Comparison of ENCODE assay signal across 20 cellular contexts in the genomic region with DNA sequence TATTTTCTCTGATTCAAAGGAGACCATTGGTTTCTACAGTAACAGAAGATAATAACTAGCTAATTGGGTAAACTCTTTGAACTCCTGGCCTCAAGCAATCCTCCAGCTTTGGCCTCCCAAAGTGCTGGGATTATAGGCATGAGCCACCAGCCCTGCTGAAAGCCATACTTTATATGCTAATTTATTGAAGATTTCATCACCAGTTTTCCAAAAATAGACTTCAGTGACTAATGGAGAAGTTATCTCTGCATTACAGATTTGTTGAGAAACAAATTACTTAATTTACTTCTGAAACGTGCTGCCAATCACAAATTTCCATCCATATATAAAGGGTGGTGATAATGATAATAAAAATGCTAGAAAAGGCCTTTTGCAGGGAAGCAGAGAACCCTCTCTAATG.
DNase-seq lines count a peak whose midpoint lies in the region; ATAC-seq and TF ChIP-seq lines count a peak whose summit lies in the region.
"Had no signal": no experiment of that assay in that cellular context is flagged by ENCODE, and none has a peak within 500 bp of the region (broad histone marks: within the 10 kb centered on the region; RNA-seq: fewer than 3 reads in every experiment).

No MANE protein-coding gene starts in this region.

- H3K27ac ChIP-seq in A673 (ENCODE audit: low read depth, low read length, poor library complexity, severe bottlenecking): no peak overlapping the region
- 0 out of 2 replicates have a peak overlapping the region, but pooled peaks have one; percentile 10 for H3K27ac ChIP-seq in SK-N-MC
- H3K27ac ChIP-seq: HL-60, SJSA1 had no signal

- H3K27me3 ChIP-seq in A673 (replicated peaks; ENCODE audit: insufficient read depth, low read depth, low read length, poor library complexity): no peaks in the 10 kb centered on the region
- H3K27me3 ChIP-seq: MG63, SJSA1 had no signal

- peak; percentile 80 for DNase-seq in A673 (ENCODE audit: low spot score)
- DNase-seq in LHCN-M2 (ENCODE audit: low read depth): peak; percentile 22
- DNase-seq in SK-N-MC (ENCODE audit: low read depth, low spot score): no peak
- DNase-seq in fibroblast of mammary gland (ENCODE audit: low read depth): peak; percentile 3
- DNase-seq in ACHN: no peak
- DNase-seq: Caco-2; CD4-positive, alpha-beta T cell; DMS153; HFFc6; MG63; NCI-H1105 treated with DMSO at 0.1 percent for 48 hours; NCI-H1694; NCI-H510A treated with DMSO at 0.1 percent for 48 hours; NCI-H774; SW 1271 had no signal

- H3K9me3 ChIP-seq in A673 (ENCODE audit: low read depth, low read length, poor library complexity, severe bottlenecking) (no peaks in the 10 kb centered on the region), SK-N-MC (ENCODE audit: low read depth, low read length) (no peaks in the 10 kb centered on the region)
- H3K9me3 ChIP-seq: Caco-2, MG63, SJSA1 had no signal

- H3K36me3 ChIP-seq in A673 (ENCODE audit: insufficient read depth, low read length, poor library complexity, severe bottlenecking) (no peaks in the 10 kb centered on the region), SK-N-MC (ENCODE audit: insufficient read depth, low read length) (no peaks in the 10 kb centered on the region)
- H3K36me3 ChIP-seq: MG63, SJSA1 had no signal

- H3K4me3 ChIP-seq in A673 (ENCODE audit: low read depth, low read length, poor library complexity, severe bottlenecking) (no peak overlapping the region), SK-N-MC (no peak overlapping the region), fibroblast of mammary gland (ENCODE audit: control insufficient read depth, low read depth, low read length) (no peak overlapping the region)
- H3K4me3 ChIP-seq: MG63, SJSA1 had no signal

- intact Hi-C loops in A673 (cut with micrococcal nuclease; ENCODE audit: unreplicated experiment): loop anchor here (5.0 to 10.0 kb wide), 3 partner anchors 34 to 733 kb away; no protein-coding TSS in a partner anchor

- POLR2A ChIA-PET in A673 (lab: Charles Lee; ENCODE audit: low non-redundant PET): no interaction called here

- in situ Hi-C loops in ACHN (cut with HindIII; ENCODE audit: low pct_ligation_motif_present, low pct_unique_long_range_greater_than_20kb, low sequenced_read_pairs): no loop called here

- no peak overlapping the region for H3K9ac ChIP-seq in SK-N-MC (ENCODE audit: insufficient read length)

- CTCF ChIA-PET in A673 (lab: Charles Lee): no interaction called here

- BruUV-seq in A673 (replicated peaks; lab: Mats Ljungman, UMichigan): no TSS peak

- ATAC-seq in GM19467 (IDR thresholded peaks at IDR 0.05; ENCODE audit: unreplicated experiment): no peak
- ATAC-seq in GM18498 (IDR thresholded peaks at IDR 0.05; ENCODE audit: unreplicated experiment): no peak
- no peak for ATAC-seq in GM19324 (IDR thresholded peaks at IDR 0.05; ENCODE audit: low FRiP score, unreplicated experiment)

- no peak for TF ChIP-seq CTCF in A673 (conservative IDR thresholded peaks at IDR 0.05; ENCODE audit: low read depth, low read length)
- TF ChIP-seq CTCF in fibroblast of mammary gland (conservative IDR thresholded peaks at IDR 0.05; ENCODE audit: control insufficient read depth, insufficient read depth, low read depth, low read length): no peak

- H3K4me1 ChIP-seq in A673 (ENCODE audit: insufficient read depth, low read length, poor library complexity, severe bottlenecking): peaks cover 49% of the 10 kb centered on the region
- H3K4me1 ChIP-seq: Caco-2, SJSA1 had no signal

Comparison
In these comparisons a context has a peak if more than half of its experiments do, and no peak if none do; other contexts are left out.
1. DNase-seq: peak in A673 (single experiment), LHCN-M2 (single experiment) and fibroblast of mammary gland (single experiment); none in SK-N-MC (single experiment) and ACHN (single experiment).